Comparison of ENCODE assay signal across 1 cellular context in genomic region chr15:89461386-89461785, GRCh38.
TF ChIP-seq lines count a peak whose summit lies in the region.

No MANE protein-coding gene starts in this region.

TF ChIP-seq in HepG2, 621 proteins besides CTCF, POLR2A, EP300 and RAD21 (continued from another document):
- TF ChIP-seq SOX13 (IDR thresholded peaks at IDR 0.05): no peak
- no peak for TF ChIP-seq SOX13 (CRISPR knock-in tag; conservative IDR thresholded peaks at IDR 0.05 in 1 of 2, IDR thresholded peaks at IDR 0.05 in 1 of 2)
- TF ChIP-seq TRIM24 (CRISPR knock-in tag; IDR thresholded peaks at IDR 0.05): no peak
TF ChIP-seq in HepG2: peak in this region for 0.
